ENCODE assay signal across 1 cellular context in the genomic region with DNA sequence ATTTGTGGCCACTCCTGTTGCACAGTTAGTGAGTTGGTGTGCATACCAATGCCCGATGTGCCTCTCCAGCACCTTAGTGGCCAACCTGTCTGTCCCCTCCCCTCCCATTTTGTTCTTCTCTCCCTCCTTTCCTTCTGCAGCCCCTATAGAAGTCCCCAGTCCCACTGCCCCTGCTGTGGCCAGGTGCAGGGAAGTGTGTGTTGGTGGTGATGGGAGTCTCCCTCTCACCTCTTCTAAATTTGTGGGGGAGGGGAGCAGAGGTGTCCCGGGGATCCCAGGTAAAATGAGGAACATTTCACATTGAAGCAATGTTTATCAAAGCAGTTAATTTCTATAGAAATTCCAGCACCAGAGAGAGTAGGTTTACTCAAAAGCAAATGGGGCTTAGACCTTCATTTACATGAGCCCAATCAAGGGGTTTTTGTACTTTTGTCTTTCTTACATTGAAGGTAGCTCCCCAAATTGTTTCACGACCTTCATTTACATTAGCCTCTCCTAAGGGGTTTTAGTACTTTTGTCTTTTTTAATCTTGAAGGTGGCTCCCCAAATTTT.
A peak's percentile ranks its signal among the peaks of the same experiment; 100 is the strongest.
TF ChIP-seq lines count a peak whose summit lies in the region.

No MANE protein-coding gene starts in this region.

TF ChIP-seq in WTC11, 78 proteins besides CTCF, POLR2A, EP300 and RAD21 (continued from another document):
- TF ChIP-seq, protein P1, sequence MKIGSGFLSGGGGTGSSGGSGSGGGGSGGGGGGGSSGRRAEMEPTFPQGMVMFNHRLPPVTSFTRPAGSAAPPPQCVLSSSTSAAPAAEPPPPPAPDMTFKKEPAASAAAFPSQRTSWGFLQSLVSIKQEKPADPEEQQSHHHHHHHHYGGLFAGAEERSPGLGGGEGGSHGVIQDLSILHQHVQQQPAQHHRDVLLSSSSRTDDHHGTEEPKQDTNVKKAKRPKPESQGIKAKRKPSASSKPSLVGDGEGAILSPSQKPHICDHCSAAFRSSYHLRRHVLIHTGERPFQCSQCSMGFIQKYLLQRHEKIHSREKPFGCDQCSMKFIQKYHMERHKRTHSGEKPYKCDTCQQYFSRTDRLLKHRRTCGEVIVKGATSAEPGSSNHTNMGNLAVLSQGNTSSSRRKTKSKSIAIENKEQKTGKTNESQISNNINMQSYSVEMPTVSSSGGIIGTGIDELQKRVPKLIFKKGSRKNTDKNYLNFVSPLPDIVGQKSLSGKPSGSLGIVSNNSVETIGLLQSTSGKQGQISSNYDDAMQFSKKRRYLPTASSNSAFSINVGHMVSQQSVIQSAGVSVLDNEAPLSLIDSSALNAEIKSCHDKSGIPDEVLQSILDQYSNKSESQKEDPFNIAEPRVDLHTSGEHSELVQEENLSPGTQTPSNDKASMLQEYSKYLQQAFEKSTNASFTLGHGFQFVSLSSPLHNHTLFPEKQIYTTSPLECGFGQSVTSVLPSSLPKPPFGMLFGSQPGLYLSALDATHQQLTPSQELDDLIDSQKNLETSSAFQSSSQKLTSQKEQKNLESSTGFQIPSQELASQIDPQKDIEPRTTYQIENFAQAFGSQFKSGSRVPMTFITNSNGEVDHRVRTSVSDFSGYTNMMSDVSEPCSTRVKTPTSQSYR (CRISPR knock-in tag; IDR thresholded peaks at IDR 0.05): 0 out of 2 replicates have a peak, but pooled peaks have one; percentile 60
